In the genomic region with DNA sequence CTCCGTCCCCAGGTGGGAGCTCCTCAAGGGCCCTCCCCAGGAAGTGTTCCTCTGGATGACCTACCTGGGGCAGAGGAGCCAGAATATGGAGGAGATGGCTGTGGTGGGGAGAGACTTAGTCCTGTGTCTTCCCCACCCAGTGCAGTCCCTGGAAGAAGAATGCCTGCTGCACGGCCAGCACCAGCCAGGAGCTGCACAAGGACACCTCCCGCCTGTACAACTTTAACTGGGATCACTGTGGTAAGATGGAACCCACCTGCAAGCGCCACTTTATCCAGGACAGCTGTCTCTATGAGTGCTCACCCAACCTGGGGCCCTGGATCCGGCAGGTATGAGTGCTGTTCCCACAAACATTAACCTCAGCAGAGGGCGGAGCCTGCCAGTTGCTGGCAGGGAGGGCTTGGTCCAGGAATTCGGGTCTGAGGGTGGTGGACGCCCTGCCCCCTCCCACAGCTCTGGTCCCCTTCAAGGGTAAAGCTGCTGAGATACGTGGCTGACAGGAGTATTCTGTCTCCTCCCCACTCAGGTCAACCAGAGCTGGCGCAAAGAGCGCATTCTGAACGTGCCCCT, we compare ENCODE assay signal across 23 cellular contexts. TPM values are rescaled to one million over a fixed set of nuclear protein-coding genes. Genes with fewer than 3 reads are reported as not detected.
DNase-seq lines count a peak whose midpoint lies in the region; ATAC-seq and TF ChIP-seq lines count a peak whose summit lies in the region.
"Had no signal": no experiment of that assay in that cellular context is flagged by ENCODE, and none has a peak within 500 bp of the region (broad histone marks: within the 10 kb centered on the region; RNA-seq: fewer than 3 reads in every experiment).

No MANE protein-coding gene starts in this region.

- H3K36me3 ChIP-seq in left lung (no peaks in the 10 kb centered on the region), upper lobe of right lung (no peaks in the 10 kb centered on the region)

- H3K9me3 Mint-ChIP-seq in CD14-positive monocyte = no peaks in the 10 kb centered on the region
- H3K9me3 Mint-ChIP-seq: CD4-positive, alpha-beta memory T cell; GM23338; IgD-negative memory B cell had no signal

- peaks cover 86% of the 10 kb centered on the region for H3K4me1 Mint-ChIP-seq in CD14-positive monocyte

- H3K27ac Mint-ChIP-seq in CD14-positive monocyte = peak overlapping the region; percentile 30 to 98 (median 83)
- H3K27ac Mint-ChIP-seq: CD4-positive, alpha-beta memory T cell; GM23338; IgD-negative memory B cell had no signal

- H3K27ac ChIP-seq in epithelial cell of prostate (peak overlapping the region; percentile 98), left lung (peak overlapping the region in 1 of 2 donors; percentile 28), upper lobe of right lung (no peak overlapping the region)
- H3K27ac ChIP-seq: 22Rv1, C4-2B, HL-60 had no signal

- H3K27me3 ChIP-seq in left lung (no peaks in the 10 kb centered on the region), upper lobe of right lung (no peaks in the 10 kb centered on the region)

- H3K36me3 Mint-ChIP-seq in CD14-positive monocyte = peaks cover 40 to 66% of the 10 kb centered on the region in 2 donors
- H3K36me3 Mint-ChIP-seq: CD4-positive, alpha-beta memory T cell; IgD-negative memory B cell had no signal

- no peaks in the 10 kb centered on the region for H3K9me3 ChIP-seq in left lung
- no peaks in the 10 kb centered on the region for H3K9me3 ChIP-seq in upper lobe of right lung
- H3K9me3 ChIP-seq: A549 had no signal

- H3K4me1 ChIP-seq in left lung = peaks cover 0 to 33% of the 10 kb centered on the region in 2 donors
- no peaks in the 10 kb centered on the region for H3K4me1 ChIP-seq in upper lobe of right lung

- H3K4me3 ChIP-seq in left lung = no peak overlapping the region
- no peak overlapping the region for H3K4me3 ChIP-seq in upper lobe of right lung
- H3K4me3 ChIP-seq: A549, GM12878, GM23338 had no signal

- H3K27me3 Mint-ChIP-seq in CD14-positive monocyte (ENCODE audit: low read depth in 3 of 3) = peaks cover 0 to 2% (median 0%) of the 10 kb centered on the region in 3 donors

- ATAC-seq in left lung = peak; percentile 29
- ATAC-seq in upper lobe of right lung = peak; percentile 4
- ATAC-seq in stimulated activated naive CD8-positive, alpha-beta T cell treated with anti-CD3 and anti-CD28 coated beads, Interleukin-15, Interleukin-2, amounts not matched to agents 100 U/mL and 50 U/mL, for 24 hours = no peak
- ATAC-seq: A549, GM12878, GM23338 had no signal

- TF ChIP-seq CTCF in CD14-positive monocyte (IDR thresholded peaks at IDR 0.05) (no peak), left lung (IDR thresholded peaks at IDR 0.05) (no peak), upper lobe of right lung (IDR thresholded peaks at IDR 0.05) (no peak)

- no peak for DNase-seq in CD14-positive monocyte (ENCODE audit: low spot score)
- DNase-seq in epithelial cell of prostate (ENCODE audit: low read depth, low spot score) = no peak
- no peak for DNase-seq in left lung
- no peak for DNase-seq in upper lobe of right lung
- DNase-seq in NOMO-1 treated with dmso at 0.1 percent for 144 hours (lab: John Stamatoyannopoulos, UW; ENCODE audit: unreplicated experiment) = no peak
- no peak for DNase-seq in DMS79 (lab: John Stamatoyannopoulos, UW)
- DNase-seq in stimulated activated naive CD8-positive, alpha-beta T cell treated with anti-CD3 and anti-CD28 coated beads, Interleukin-15, Interleukin-2, amounts not matched to agents 100 U/mL and 50 U/mL, for 24 hours = no peak
- DNase-seq: AML-193; CD4-positive, alpha-beta memory T cell; DND-41; EL; HCEC 1CT; KG1 had no signal

- peak overlapping the region in 1 of 2 donors; percentile 46 for H3K4me3 Mint-ChIP-seq in CD14-positive monocyte
- H3K4me3 Mint-ChIP-seq: CD4-positive, alpha-beta memory T cell; GM23338; IgD-negative memory B cell had no signal

- intact Hi-C loops in CD14-positive monocyte (cut with micrococcal nuclease) (no loop called here), left lung (cut with DNase I) (no loop called here), upper lobe of right lung (cut with DNase I) (no loop called here)

RNA-seq across cellular contexts. Expression of a gene that starts 3.4 kb away (rescaled TPM):
- 100 to 1,000 TPM in 1 of 2 donors, 10 to 100 TPM in 1; 74.0 to 330 TPM for polyA plus RNA-seq in CD14-positive monocyte
- total RNA-seq in left lung (10 to 100 TPM in 1 of 2 donors, under 1 TPM in 1; 0.32 to 15.6 TPM), upper lobe of right lung (29.0 TPM)
- total RNA-seq: CD4-positive, alpha-beta memory T cell; G401; GM12878; GM23338 had no signal
- polyA plus RNA-seq: A549; CD4-positive, alpha-beta memory T cell; GM12878; GM23338; IgD-negative memory B cell had no signal

RNA-seq across cellular contexts. Expression of a gene that starts 26.4 kb away (rescaled TPM):
- 100 to 1,000 TPM in 1 of 2 donors, 10 to 100 TPM in 1; 94.8 to 112 TPM for polyA plus RNA-seq in CD14-positive monocyte
- total RNA-seq in left lung = 10 to 100 TPM; 27.1 to 29.3 TPM
- 25.2 TPM for total RNA-seq in upper lobe of right lung

RNA-seq across cellular contexts. Expression of a gene that starts 33.2 kb away (rescaled TPM):
- not detected for polyA plus RNA-seq in CD14-positive monocyte
- not detected for total RNA-seq in left lung
- total RNA-seq in upper lobe of right lung = not detected
- total RNA-seq: CD4-positive, alpha-beta memory T cell; G401; GM12878; GM23338 had no signal
- polyA plus RNA-seq: A549; BJ; CD4-positive, alpha-beta memory T cell; GM12878; GM23338; IgD-negative memory B cell had no signal

RNA-seq across cellular contexts. Expression of a gene that starts 35.8 kb away (rescaled TPM):
- 100 to 1,000 TPM; 256 to 292 TPM for polyA plus RNA-seq in CD14-positive monocyte
- total RNA-seq in left lung (100 to 1,000 TPM; 101 to 118 TPM), upper lobe of right lung (100 TPM)

RNA-seq across cellular contexts. Expression of a gene that starts 53.0 kb away (rescaled TPM):
- polyA plus RNA-seq in CD14-positive monocyte = not detected
- total RNA-seq in left lung (100 to 1,000 TPM in 1 of 2 donors, 10 to 100 TPM in 1; 80.8 to 409 TPM), upper lobe of right lung (163 TPM)
- total RNA-seq: CD4-positive, alpha-beta memory T cell; GM12878; GM23338; HT1080 had no signal
- polyA plus RNA-seq: CD4-positive, alpha-beta memory T cell; GM12878; IgD-negative memory B cell had no signal
